ENCODE assay signal across 27 cellular contexts in the genomic region with DNA sequence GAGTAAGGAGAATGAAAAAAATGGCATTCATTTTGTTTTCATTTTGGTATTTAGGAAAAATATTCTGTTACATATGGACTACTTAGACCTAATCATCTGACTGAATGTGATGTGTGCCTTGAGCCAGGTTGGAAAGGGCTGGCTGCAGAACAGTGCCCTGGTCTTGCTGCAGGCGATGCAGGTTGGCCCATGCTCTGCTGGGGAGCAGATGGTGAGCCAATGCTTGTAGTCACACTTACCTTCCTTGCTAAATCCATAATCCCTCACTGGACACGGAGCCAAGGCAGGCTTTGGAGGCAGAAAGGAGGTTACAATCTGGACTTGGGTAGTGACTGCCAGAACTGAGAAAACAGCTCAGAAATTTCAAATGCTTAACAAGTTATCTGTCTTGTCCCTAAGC.
A peak's percentile ranks its signal among the peaks of the same experiment; 100 is the strongest.
DNase-seq lines count a peak whose midpoint lies in the region; ATAC-seq and TF ChIP-seq lines count a peak whose summit lies in the region.
"Had no signal": no experiment of that assay in that cellular context is flagged by ENCODE, and none has a peak within 500 bp of the region (broad histone marks: within the 10 kb centered on the region; RNA-seq: fewer than 3 reads in every experiment).

No MANE protein-coding gene starts in this region.

- BruUV-seq in MCF 10A (replicated peaks; lab: Mats Ljungman, UMichigan): no TSS peak

- H3K9me3 ChIP-seq in breast epithelium: no peaks in the 10 kb centered on the region
- H3K9me3 ChIP-seq: A549, BLaER1, right atrium auricular region, spleen, uterus had no signal

- no peaks in the 10 kb centered on the region for H3K36me3 ChIP-seq in breast epithelium
- H3K36me3 ChIP-seq: BLaER1, right atrium auricular region, uterus had no signal

- in situ Hi-C loops in GM13977 (cut with MboI; ENCODE audit: low pct_unique_long_range_greater_than_20kb, low sequenced_read_pairs, unreplicated experiment): no loop called here

- no peak for ATAC-seq in GM18498 (IDR thresholded peaks at IDR 0.05; ENCODE audit: unreplicated experiment)
- ATAC-seq: A549; left lobe of liver; stimulated activated effector memory CD8-positive, alpha-beta T cell treated with anti-CD3 and anti-CD28 coated beads, Interleukin-12 subunit alpha, Interleukin-12 subunit beta, amount 100 ng/mL, for 72 hours had no signal

- CTCF ChIA-PET in MCF 10A (lab: Yijun Ruan, JAX): no interaction called here

- no peaks in the 10 kb centered on the region for H3K4me1 Mint-ChIP-seq in MCF 10A (ENCODE audit: insufficient read depth, unreplicated experiment)

- no peaks in the 10 kb centered on the region for H3K36me3 Mint-ChIP-seq in MCF 10A (ENCODE audit: insufficient read depth, unreplicated experiment)
- H3K36me3 Mint-ChIP-seq: stimulated activated effector memory CD8-positive, alpha-beta T cell treated with anti-CD3 and anti-CD28 coated beads, Interleukin-12 subunit alpha, Interleukin-12 subunit beta, amount 100 ng/mL, for 72 hours had no signal

- no peaks in the 10 kb centered on the region for H3K4me1 ChIP-seq in breast epithelium
- H3K4me1 ChIP-seq: A549, BLaER1, right atrium auricular region, uterus had no signal

- no peak overlapping the region for H3K4me3 ChIP-seq in breast epithelium
- no peak overlapping the region for H3K4me3 ChIP-seq in dorsolateral prefrontal cortex
- H3K4me3 ChIP-seq: A549, BLaER1, hepatocyte, right atrium auricular region, spleen, uterus had no signal

- H3K9me3 Mint-ChIP-seq in MCF 10A (ENCODE audit: unreplicated experiment): no peaks in the 10 kb centered on the region
- H3K9me3 Mint-ChIP-seq: immature natural killer cell; stimulated activated effector memory CD8-positive, alpha-beta T cell treated with anti-CD3 and anti-CD28 coated beads, Interleukin-12 subunit alpha, Interleukin-12 subunit beta, amount 100 ng/mL, for 72 hours had no signal

- H3K27ac Mint-ChIP-seq in MCF 10A (ENCODE audit: low read depth, unreplicated experiment): no peak overlapping the region
- H3K27ac Mint-ChIP-seq: immature natural killer cell; stimulated activated effector memory CD8-positive, alpha-beta T cell treated with anti-CD3 and anti-CD28 coated beads, Interleukin-12 subunit alpha, Interleukin-12 subunit beta, amount 100 ng/mL, for 72 hours had no signal

- no peak for TF ChIP-seq CTCF in MCF 10A (IDR thresholded peaks at IDR 0.05; ENCODE audit: unreplicated experiment)
- TF ChIP-seq CTCF in breast epithelium (IDR thresholded peaks at IDR 0.05): no peak
- TF ChIP-seq CTCF in dorsolateral prefrontal cortex (IDR thresholded peaks at IDR 0.05 in 54 of 56, conservative IDR thresholded peaks at IDR 0.05 in 2 of 56; ENCODE audit: low read depth in 1 of 56, partially characterized antibody in 56 of 56): no peak
- TF ChIP-seq CTCF in GM13977 (IDR thresholded peaks at IDR 0.05; ENCODE audit: extremely low read depth, insufficient read depth, missing control alignments): no peak

- intact Hi-C loops in MCF 10A (cut with micrococcal nuclease): no loop called here
- intact Hi-C loops in breast epithelium (cut with DNase I; ENCODE audit: low total_unique reads): no loop called here
- intact Hi-C loops in dorsolateral prefrontal cortex (cut with DNase I): no loop called here
- intact Hi-C loops in posterior cingulate gyrus (cut with DNase I): no loop called here

- no peaks in the 10 kb centered on the region for H3K27me3 Mint-ChIP-seq in MCF 10A (ENCODE audit: insufficient read depth, unreplicated experiment)

- DNase-seq in MCF 10A (ENCODE audit: unreplicated experiment) (peak; percentile 37), breast epithelium (ENCODE audit: low spot score in 2 of 2) (no peak), NCI-H524 treated with DMSO at 0.1 percent for 48 hours (lab: John Stamatoyannopoulos, UW) (peak; percentile 81), dorsolateral prefrontal cortex (peak in 8 of 10 donors; percentile 14 to 96 (median 45)), posterior cingulate gyrus (peak in 7 of 10 donors; percentile 19 to 90 (median 41)), GM13977 (ENCODE audit: low spot score) (no peak)
- no peak for DNase-seq in stimulated activated naive CD4-positive, alpha-beta T cell treated with Interleukin-2 at 50 U/mL for 16 hours (lab: John Stamatoyannopoulos, UW)
- DNase-seq: activated CD4-positive, alpha-beta T cell treated with anti-CD3 and anti-CD28 coated beads, Interleukin-2, amount 50 U/mL, for 4 hours; activated CD4-positive, CD25-positive, alpha-beta regulatory T cell; activated naive CD4-positive, alpha-beta T cell treated with anti-CD3 and anti-CD28 coated beads, Interleukin-2, amount 50 U/mL, for 16 hours; COR-L47; HCEC 1CT; immature natural killer cell; Kasumi-1; NCI-H2029 treated with DMSO at 0.1 percent for 48 hours; NCI-H526; RPMI8226; spleen; stimulated activated CD4-positive, alpha-beta T cell treated with anti-CD3 and anti-CD28 coated beads, Interleukin-2, amount 100 ng/mL, for 48 hours; uterus had no signal

- no peak for TF ChIP-seq POLR2A in breast epithelium (IDR thresholded peaks at IDR 0.05)

- H3K27ac ChIP-seq in breast epithelium: no peak overlapping the region
- H3K27ac ChIP-seq in dorsolateral prefrontal cortex: peak overlapping the region in 3 of 59 donors; percentile 7 to 58 (median 15)
- H3K27ac ChIP-seq: A549, BLaER1, hepatocyte, right atrium auricular region, spleen, uterus had no signal

- POLR2A ChIA-PET in MCF 10A (lab: Yijun Ruan, JAX): interaction anchor here (0.7 kb wide), 1 partner anchor 676 kb away, joined by 4 read pairs; no protein-coding TSS in a partner anchor

- H3K4me3 Mint-ChIP-seq in MCF 10A (ENCODE audit: unreplicated experiment): no peak overlapping the region
- H3K4me3 Mint-ChIP-seq: immature natural killer cell; stimulated activated effector memory CD8-positive, alpha-beta T cell treated with anti-CD3 and anti-CD28 coated beads, Interleukin-12 subunit alpha, Interleukin-12 subunit beta, amount 100 ng/mL, for 72 hours had no signal

- H3K27me3 ChIP-seq in breast epithelium (no peaks in the 10 kb centered on the region), dorsolateral prefrontal cortex (no peaks in the 10 kb centered on the region)
- H3K27me3 ChIP-seq: BLaER1, hepatocyte, right atrium auricular region, spleen, uterus had no signal

Comparison
In these comparisons a context has a peak if more than half of its experiments do, and no peak if none do; other contexts are left out.
1. DNase-seq: peak in MCF 10A (single experiment), NCI-H524 treated with DMSO at 0.1 percent for 48 hours (single experiment), dorsolateral prefrontal cortex (8 of 10) and posterior cingulate gyrus (7 of 10); none in breast epithelium (0 of 2), stimulated activated naive CD4-positive, alpha-beta T cell treated with Interleukin-2 at 50 U/mL for 16 hours (single experiment) and GM13977 (single experiment).